15 cellular contexts compared by ENCODE assay signal in the genomic region with DNA sequence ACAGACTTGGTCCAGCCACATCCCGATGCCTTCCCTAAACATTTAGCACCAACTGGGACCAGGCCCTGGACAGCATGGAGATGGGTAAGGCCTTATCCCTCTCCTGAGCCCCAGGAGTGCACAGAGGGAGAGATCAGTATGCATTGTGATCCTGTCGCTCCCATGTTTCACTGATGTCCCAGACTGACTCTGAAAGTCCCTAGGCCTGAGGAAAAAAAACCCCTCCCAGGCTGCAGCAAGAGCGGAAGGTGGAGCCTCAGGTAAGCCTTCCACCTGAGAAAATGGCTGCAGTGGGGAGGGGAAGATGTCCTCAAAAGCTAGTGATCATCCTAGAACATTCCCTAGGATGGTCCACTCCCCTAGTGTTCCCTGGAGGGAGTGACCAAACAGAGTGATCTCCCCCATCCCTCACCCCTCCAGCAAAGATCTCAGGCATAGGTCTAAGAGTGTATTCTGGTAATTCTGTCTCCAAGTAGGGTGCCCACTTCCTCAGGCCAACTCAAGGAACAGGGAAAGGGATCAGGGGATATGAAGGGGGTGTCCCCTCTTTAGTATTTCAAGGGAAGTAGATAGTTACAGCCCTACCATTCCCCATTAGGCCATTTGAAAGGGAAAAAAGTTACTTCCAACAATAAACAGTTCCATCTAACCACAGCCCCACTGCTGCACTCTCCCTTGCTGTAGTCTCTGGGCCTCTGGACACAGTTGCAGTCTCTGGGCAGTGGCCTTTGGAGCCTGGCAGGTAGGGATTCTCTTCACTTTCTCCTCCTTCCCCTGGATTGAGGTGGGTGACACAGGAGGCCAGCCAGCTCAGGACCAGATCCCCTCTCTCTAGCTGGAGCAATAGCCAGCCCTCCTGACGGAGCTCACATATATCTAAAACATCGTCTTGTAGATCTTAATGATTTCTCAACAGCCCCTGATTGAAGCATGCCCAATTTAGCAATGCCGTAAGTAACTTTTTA. TPM values are rescaled to one million over a fixed set of nuclear protein-coding genes. Genes with fewer than 3 reads are reported as not detected.
A peak's percentile ranks its signal among the peaks of the same experiment; 100 is the strongest.
DNase-seq lines count a peak whose midpoint lies in the region; ATAC-seq and TF ChIP-seq lines count a peak whose summit lies in the region.
"Had no signal": no experiment of that assay in that cellular context is flagged by ENCODE, and none has a peak within 500 bp of the region (broad histone marks: within the 10 kb centered on the region; RNA-seq: fewer than 3 reads in every experiment).

No MANE protein-coding gene starts in this region.

- peak overlapping the region; percentile 5 for H3K27ac Mint-ChIP-seq in activated CD4-positive, alpha-beta T cell treated with anti-CD3 and anti-CD28 coated beads, Interleukin-2, amount 10 ng/mL, durations not matched to agents 7 days and 5 days
- H3K27ac Mint-ChIP-seq in activated T-helper 17 cell treated with anti-CD3 and anti-CD28 coated beads, Interleukin-2, amount 50 U/mL, for 72 hours, result peak overlapping the region; percentile 15
- peak overlapping the region in 5 of 6 donors; percentile 12 to 97 (median 62) for H3K27ac Mint-ChIP-seq in naive B cell
- H3K27ac Mint-ChIP-seq: activated naive CD8-positive, alpha-beta T cell treated with anti-CD3 and anti-CD28 coated beads, Interleukin-2, amount 10 ng/mL, durations not matched to agents 7 days and 5 days had no signal

- no peak overlapping the region for H3K4me3 ChIP-seq in thyroid gland (replicated peaks in 1 of 3)

- TF ChIP-seq POLR2A in thyroid gland (IDR thresholded peaks at IDR 0.05), result no peak

- CTCF ChIA-PET in activated CD4-positive, alpha-beta T cell treated with anti-CD3 and anti-CD28 coated beads, Interleukin-2, amount 10 ng/mL, durations not matched to agents 7 days and 5 days (lab: Charles Lee), result interaction anchor here (0.6 to 1.1 kb wide), 2 partner anchors 70 to 124 kb away, joined by 3 to 4 read pairs; no protein-coding TSS in a partner anchor

- H3K4me3 Mint-ChIP-seq in activated CD4-positive, alpha-beta T cell treated with anti-CD3 and anti-CD28 coated beads, Interleukin-2, amount 10 ng/mL, durations not matched to agents 7 days and 5 days, result no peak overlapping the region
- H3K4me3 Mint-ChIP-seq in activated T-helper 17 cell treated with anti-CD3 and anti-CD28 coated beads, Interleukin-2, amount 50 U/mL, for 72 hours, result no peak overlapping the region
- peak overlapping the region in 2 of 8 donors; percentile 1 to 52 for H3K4me3 Mint-ChIP-seq in naive B cell
- H3K4me3 Mint-ChIP-seq: activated naive CD8-positive, alpha-beta T cell treated with anti-CD3 and anti-CD28 coated beads, Interleukin-2, amount 10 ng/mL, durations not matched to agents 7 days and 5 days had no signal

- H3K9me3 Mint-ChIP-seq in activated CD4-positive, alpha-beta T cell treated with anti-CD3 and anti-CD28 coated beads, Interleukin-2, amount 10 ng/mL, durations not matched to agents 7 days and 5 days, result no peaks in the 10 kb centered on the region
- no peaks in the 10 kb centered on the region for H3K9me3 Mint-ChIP-seq in activated T-helper 17 cell treated with anti-CD3 and anti-CD28 coated beads, Interleukin-2, amount 50 U/mL, for 72 hours
- no peaks in the 10 kb centered on the region for H3K9me3 Mint-ChIP-seq in naive B cell
- H3K9me3 Mint-ChIP-seq: activated naive CD8-positive, alpha-beta T cell treated with anti-CD3 and anti-CD28 coated beads, Interleukin-2, amount 10 ng/mL, durations not matched to agents 7 days and 5 days had no signal

- POLR2A ChIA-PET in activated CD4-positive, alpha-beta T cell treated with anti-CD3 and anti-CD28 coated beads, Interleukin-2, amount 10 ng/mL, durations not matched to agents 7 days and 5 days (lab: Charles Lee), result no interaction called here

- no peak for DNase-seq in activated CD4-positive, alpha-beta T cell treated with anti-CD3 and anti-CD28 coated beads, Interleukin-2, amount 10 ng/mL, durations not matched to agents 7 days and 5 days
- DNase-seq in activated CD4-positive, alpha-beta T cell treated with anti-CD3 and anti-CD28 coated beads for 4 hours, result no peak
- no peak for DNase-seq in naive B cell
- DNase-seq in thyroid gland, result no peak
- no peak for DNase-seq in LoVo (ENCODE audit: low spot score)
- DNase-seq in GM19238 (ENCODE audit: insufficient read length, low spot score), result no peak
- DNase-seq: activated naive CD8-positive, alpha-beta T cell treated with anti-CD3 and anti-CD28 coated beads, Interleukin-2, amount 10 ng/mL, durations not matched to agents 7 days and 5 days; GDM1; MV-4-11 had no signal

- H3K27ac ChIP-seq in thyroid gland, result peak overlapping the region; percentile 1 to 51 (median 31)
- H3K27ac ChIP-seq: epithelial cell of prostate had no signal

- H3K36me3 Mint-ChIP-seq in activated CD4-positive, alpha-beta T cell treated with anti-CD3 and anti-CD28 coated beads, Interleukin-2, amount 10 ng/mL, durations not matched to agents 7 days and 5 days (ENCODE audit: low read depth), result peaks cover 6% of the 10 kb centered on the region
- peaks cover 11% of the 10 kb centered on the region for H3K36me3 Mint-ChIP-seq in activated T-helper 17 cell treated with anti-CD3 and anti-CD28 coated beads, Interleukin-2, amount 50 U/mL, for 72 hours (ENCODE audit: low read depth)
- H3K36me3 Mint-ChIP-seq in naive B cell, result no peaks in the 10 kb centered on the region

- TF ChIP-seq CTCF in thyroid gland (IDR thresholded peaks at IDR 0.05), result no peak

- no peak for ATAC-seq in activated T-helper 17 cell treated with anti-CD3 and anti-CD28 coated beads, Interleukin-2, amount 50 U/mL, for 72 hours (replicated peaks)
- no peak for ATAC-seq in naive B cell (ENCODE audit: low read depth in 2 of 2)
- no peak for ATAC-seq in HG03457 (IDR thresholded peaks at IDR 0.05; ENCODE audit: unreplicated experiment)
- ATAC-seq: HCT116; right cardiac atrium; stimulated activated naive CD8-positive, alpha-beta T cell treated with anti-CD3 and anti-CD28 coated beads, Interleukin-15, Interleukin-2, amounts not matched to agents 100 U/mL and 50 U/mL, for 24 hours had no signal

- peaks cover 16% of the 10 kb centered on the region for H3K27me3 Mint-ChIP-seq in activated CD4-positive, alpha-beta T cell treated with anti-CD3 and anti-CD28 coated beads, Interleukin-2, amount 10 ng/mL, durations not matched to agents 7 days and 5 days
- H3K27me3 Mint-ChIP-seq in activated T-helper 17 cell treated with anti-CD3 and anti-CD28 coated beads, Interleukin-2, amount 50 U/mL, for 72 hours, result peaks cover under 1% of the 10 kb centered on the region
- H3K27me3 Mint-ChIP-seq in naive B cell, result no peaks in the 10 kb centered on the region

- 91 to 92% methylated on average over 6 of the region's 6 CpGs for WGBS in thyroid gland, 2 donors

- peaks cover 55 to 77% of the 10 kb centered on the region in 2 donors for H3K4me1 ChIP-seq in thyroid gland

- H3K9me3 ChIP-seq in thyroid gland, result no peaks in the 10 kb centered on the region

- peaks cover 19% of the 10 kb centered on the region for H3K4me1 Mint-ChIP-seq in activated CD4-positive, alpha-beta T cell treated with anti-CD3 and anti-CD28 coated beads, Interleukin-2, amount 10 ng/mL, durations not matched to agents 7 days and 5 days
- H3K4me1 Mint-ChIP-seq in activated T-helper 17 cell treated with anti-CD3 and anti-CD28 coated beads, Interleukin-2, amount 50 U/mL, for 72 hours, result peaks cover 8% of the 10 kb centered on the region
- H3K4me1 Mint-ChIP-seq in naive B cell, result peaks cover 61 to 96% (median 71%) of the 10 kb centered on the region in 3 donors

- H3K27me3 ChIP-seq in thyroid gland, result no peaks in the 10 kb centered on the region

- no peaks in the 10 kb centered on the region for H3K36me3 ChIP-seq in thyroid gland

- intact Hi-C loops in thyroid gland (cut with DNase I), result no loop called here

RNA-seq across cellular contexts. Expression of a gene that starts 6.8 kb away (rescaled TPM):
- 1 to 10 TPM in 1 of 2 experiments, under 1 TPM in 1; 0.99 to 1.9 TPM for total RNA-seq in activated CD4-positive, alpha-beta T cell treated with anti-CD3 and anti-CD28 coated beads, Interleukin-2, amount 10 ng/mL, durations not matched to agents 7 days and 5 days
- 1 to 10 TPM in 1 of 2 donors, under 1 TPM in 1; 0.89 to 2.7 TPM for total RNA-seq in activated T-helper 17 cell treated with anti-CD3 and anti-CD28 coated beads, Interleukin-2, amount 50 U/mL, for 72 hours
- 100 to 1,000 TPM; 351 to 547 (median 399) TPM for polyA plus RNA-seq in naive B cell (ENCODE audit: low read depth in 6 of 6)
- total RNA-seq in thyroid gland, result 10 to 100 TPM; 52.3 to 81.8 (median 62.6) TPM

Comparison
In these comparisons a context has a peak if more than half of its experiments do, and no peak if none do; other contexts are left out.
1. H3K27ac Mint-ChIP-seq: peak in every context shown above with its lines; median percentile 62 in naive B cell; 15 in activated T-helper 17 cell treated with anti-CD3 and anti-CD28 coated beads, Interleukin-2, amount 50 U/mL, for 72 hours; 5 in activated CD4-positive, alpha-beta T cell treated with anti-CD3 and anti-CD28 coated beads, Interleukin-2, amount 10 ng/mL, durations not matched to agents 7 days and 5 days.
2. RNA of a gene that starts 6.8 kb away (total RNA-seq): 52.3 to 81.8 TPM in thyroid gland; 0.89 to 2.7 TPM in activated T-helper 17 cell treated with anti-CD3 and anti-CD28 coated beads, Interleukin-2, amount 50 U/mL, for 72 hours and 0.99 to 1.9 TPM in activated CD4-positive, alpha-beta T cell treated with anti-CD3 and anti-CD28 coated beads, Interleukin-2, amount 10 ng/mL, durations not matched to agents 7 days and 5 days; every median in the first group is over 10 times any median in the second.